12 cellular contexts compared by ENCODE assay signal in the genomic region with DNA sequence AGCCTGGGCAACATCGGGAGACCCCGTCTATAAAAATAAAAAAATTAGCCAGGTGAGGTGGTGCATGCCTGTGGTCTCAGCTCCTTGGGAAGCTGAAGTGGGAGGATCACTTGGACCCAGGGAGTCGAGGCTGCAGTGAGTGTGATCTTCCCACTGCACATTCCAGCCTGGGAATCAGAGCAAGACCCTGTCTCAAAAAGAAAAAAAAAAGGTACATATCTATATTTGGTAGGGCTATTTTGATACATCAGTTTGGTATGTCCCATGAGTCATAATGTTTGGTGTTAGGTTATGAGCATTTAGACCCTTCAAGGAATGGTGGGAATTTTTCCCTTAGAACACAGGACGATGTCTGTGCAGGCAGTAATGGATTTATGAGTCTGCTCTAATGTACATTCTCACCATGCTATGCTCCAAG. TPM values are rescaled to one million over a fixed set of nuclear protein-coding genes. Genes with fewer than 3 reads are reported as not detected.
DNase-seq lines count a peak whose midpoint lies in the region; ATAC-seq, FAIRE-seq and TF ChIP-seq lines count a peak whose summit lies in the region.
"Had no signal": no experiment of that assay in that cellular context is flagged by ENCODE, and none has a peak within 500 bp of the region (broad histone marks: within the 10 kb centered on the region; RNA-seq: fewer than 3 reads in every experiment).

No MANE protein-coding gene starts in this region.

- no peaks in the 10 kb centered on the region for H3K9me3 Mint-ChIP-seq in natural killer cell

- CTCF ChIA-PET in GM10248 (lab: Yijun Ruan, JAX), result no interaction called here

- ATAC-seq in natural killer cell (no peak), left lobe of liver (no peak)

- peak overlapping the region in 2 of 4 donors; percentile 1 to 36 for H3K27ac ChIP-seq in sigmoid colon
- H3K27ac ChIP-seq: testis had no signal

- TF ChIP-seq EP300 in sigmoid colon (IDR thresholded peaks at IDR 0.05), result no peak

- H3K27ac Mint-ChIP-seq in natural killer cell, result no peak overlapping the region

- intact Hi-C loops in natural killer cell (cut with micrococcal nuclease) (no loop called here), sigmoid colon (cut with DNase I) (no loop called here)

- POLR2A ChIA-PET in GM10248 (lab: Yijun Ruan, JAX), result no interaction called here

- TF ChIP-seq POLR2A in GM12892 (IDR thresholded peaks at IDR 0.05; ENCODE audit: low read depth, low read length) (no peak), sigmoid colon (IDR thresholded peaks at IDR 0.05) (no peak)

- no peaks in the 10 kb centered on the region for H3K27me3 ChIP-seq in sigmoid colon
- H3K27me3 ChIP-seq: gastrocnemius medialis, testis had no signal

- peaks cover 7% of the 10 kb centered on the region for H3K36me3 Mint-ChIP-seq in natural killer cell

- H3K9me3 ChIP-seq in sigmoid colon, result no peaks in the 10 kb centered on the region
- H3K9me3 ChIP-seq: gastrocnemius medialis, testis had no signal

- peak; percentile 14 for FAIRE-seq in GM12892 (lab: Jason Lieb, UNC)

- H3K27me3 Mint-ChIP-seq in natural killer cell (ENCODE audit: low read depth in 2 of 2), result no peaks in the 10 kb centered on the region

- peaks cover 0 to 72% (median 0%) of the 10 kb centered on the region in 4 donors for H3K36me3 ChIP-seq in sigmoid colon

- 82 to 88% methylated on average over 4 of the region's 4 CpGs for WGBS in sigmoid colon, 2 donors

- TF ChIP-seq CTCF in fibroblast of mammary gland (conservative IDR thresholded peaks at IDR 0.05; ENCODE audit: control insufficient read depth, insufficient read depth, low read depth, low read length), result no peak
- TF ChIP-seq CTCF in retinal pigment epithelial cell (conservative IDR thresholded peaks at IDR 0.05; ENCODE audit: low read depth, low read length), result no peak
- TF ChIP-seq CTCF in natural killer cell (IDR thresholded peaks at IDR 0.05), result no peak
- TF ChIP-seq CTCF in sigmoid colon (IDR thresholded peaks at IDR 0.05), result no peak
- no peak for TF ChIP-seq CTCF in GM10248 (IDR thresholded peaks at IDR 0.05; ENCODE audit: control extremely low read depth, extremely low read depth, low read depth, missing control alignments)

- no peak overlapping the region for H3K4me3 Mint-ChIP-seq in natural killer cell

- H3K4me3 ChIP-seq in fibroblast of mammary gland (ENCODE audit: control insufficient read depth, low read depth, low read length) (no peak overlapping the region), retinal pigment epithelial cell (ENCODE audit: low read length) (no peak overlapping the region), sigmoid colon (no peak overlapping the region)
- H3K4me3 ChIP-seq: gastrocnemius medialis, testis had no signal

- peaks cover 0 to 4% of the 10 kb centered on the region in 2 donors for H3K4me1 Mint-ChIP-seq in natural killer cell

- H3K4me1 ChIP-seq in sigmoid colon, result peaks cover 0 to 16% (median 10%) of the 10 kb centered on the region in 4 donors
- H3K4me1 ChIP-seq: testis had no signal

- DNase-seq in GM12892 (ENCODE audit: insufficient read length) (no peak), RKO (ENCODE audit: low spot score) (peak; percentile 79), fibroblast of mammary gland (ENCODE audit: low read depth) (peak; percentile 83), retinal pigment epithelial cell (ENCODE audit: low read depth) (peak; percentile 89), natural killer cell (no peak), sigmoid colon (no peak), GM10248 (ENCODE audit: extremely low spot score) (no peak), left lobe of liver (ENCODE audit: low spot score) (no peak)
- DNase-seq: activated gamma-delta T cell treated with Interleukin-2 at 50 U/mL for 16 hours; gastrocnemius medialis; stimulated activated CD4-positive, alpha-beta T cell treated with anti-CD3 and anti-CD28 coated beads, Interleukin-1b, Interleukin-23, amount 100 ng/mL, for 48 hours; testis had no signal

RNA-seq across cellular contexts. Expression of a gene that starts 55.3 kb away (rescaled TPM):
- not detected for polyA plus RNA-seq in GM12892 (2012; ENCODE audit: missing spikeins)
- under 1 TPM in 1 of 3 donors, not detected in 2; 0.16 TPM for total RNA-seq in natural killer cell
- under 1 TPM in 2 of 4 donors, not detected in 2; under 0.01 to 0.83 TPM for total RNA-seq in sigmoid colon
- polyA plus RNA-seq in sigmoid colon, result under 1 TPM in 1 of 3 donors, not detected in 2; 0.06 TPM
- total RNA-seq in left lobe of liver, result not detected
- total RNA-seq: gastrocnemius medialis, testis had no signal

Comparison
In these comparisons a context has a peak if more than half of its experiments do, and no peak if none do; other contexts are left out.
1. DNase-seq: peak in RKO (single experiment), fibroblast of mammary gland (single experiment) and retinal pigment epithelial cell (single experiment); none in GM12892 (single experiment), natural killer cell (single experiment), sigmoid colon (single experiment), GM10248 (single experiment) and left lobe of liver (single experiment).